8 cellular contexts compared by ENCODE assay signal in genomic region chr20:31572701-31573554, GRCh38. TPM values are rescaled to one million over a fixed set of nuclear protein-coding genes. Genes with fewer than 3 reads are reported as not detected.
DNase-seq lines count a peak whose midpoint lies in the region; ATAC-seq, FAIRE-seq and TF ChIP-seq lines count a peak whose summit lies in the region.

No MANE protein-coding gene starts in this region.

- H3K9me3 ChIP-seq in keratinocyte (ENCODE audit: control insufficient read depth, low read depth, low read length): no peaks in the 10 kb centered on the region

- dilution Hi-C loops in keratinocyte (cut with MboI; ENCODE audit: extremely low pct_ligation_motif_present, low sequenced_read_pairs): no loop called here

- TF ChIP-seq CTCF in keratinocyte (optimal IDR thresholded peaks at IDR 0.05 in 1 of 3, IDR thresholded peaks at IDR 0.05 in 1 of 3, conservative IDR thresholded peaks at IDR 0.05 in 1 of 3; ENCODE audit: extremely low read depth in 1 of 3, insufficient read depth in 2 of 3, low read length in 3 of 3): no peak

- H3K27ac Mint-ChIP-seq in central memory CD8-positive, alpha-beta T cell (ENCODE audit: low read depth): peak overlapping the region; percentile 95

- H3K36me3 Mint-ChIP-seq in central memory CD8-positive, alpha-beta T cell (ENCODE audit: insufficient read depth): peaks cover 12% of the 10 kb centered on the region

- peak overlapping the region; percentile 85 for H3K4me3 Mint-ChIP-seq in central memory CD8-positive, alpha-beta T cell

- peak; percentile 96 for DNase-seq in AG08396 (ENCODE audit: low spot score)
- DNase-seq in NCI-H345 (lab: John Stamatoyannopoulos, UW): peak; percentile 100
- DNase-seq in activated CD4-positive, CD25-positive, alpha-beta regulatory T cell treated with anti-CD3 and anti-CD28 coated beads, Interleukin-2, amount 50 U/mL, for 16 hours (ENCODE audit: low read depth, low spot score): peak; percentile 70
- peak; percentile 53 to 56 for DNase-seq in central memory CD8-positive, alpha-beta T cell (ENCODE audit: low spot score in 2 of 2)
- DNase-seq in keratinocyte (ENCODE audit: low read depth, low spot score): peak; percentile 92
- peak; percentile 76 to 81 (median 80) for DNase-seq in stimulated activated CD4-positive, alpha-beta T cell treated with anti-CD3 and anti-CD28 coated beads, Interleukin-12 subunit alpha, Interleukin-12 subunit beta, amount 100 ng/mL, for 48 hours (ENCODE audit: low read depth in 2 of 3, low spot score in 1 of 3)

- H3K27ac ChIP-seq in keratinocyte (ENCODE audit: control insufficient read depth, insufficient read depth, low read length): peak overlapping the region; percentile 94

- no peaks in the 10 kb centered on the region for H4K20me1 ChIP-seq in keratinocyte (ENCODE audit: control insufficient read depth, extremely low read depth, insufficient read depth, low read length)

- H2AFZ ChIP-seq in keratinocyte (ENCODE audit: control insufficient read depth, low read length): peak overlapping the region; percentile 65

- peaks cover 22% of the 10 kb centered on the region for H3K4me1 ChIP-seq in keratinocyte (ENCODE audit: control insufficient read depth, extremely low read depth, insufficient read depth, low read length)

- H3K9me3 Mint-ChIP-seq in central memory CD8-positive, alpha-beta T cell: no peaks in the 10 kb centered on the region

- H3K9ac ChIP-seq in keratinocyte (ENCODE audit: control insufficient read depth, extremely low read depth, insufficient read depth, low read length): peak overlapping the region; percentile 75

- H3K4me2 ChIP-seq in keratinocyte (ENCODE audit: control insufficient read depth, extremely low read depth, insufficient read depth, low read depth, low read length): peak overlapping the region; percentile 77

- no peaks in the 10 kb centered on the region for H3K27me3 ChIP-seq in keratinocyte (ENCODE audit: control insufficient read depth, extremely low read depth, insufficient read depth, low read length)

- H3K4me1 Mint-ChIP-seq in central memory CD8-positive, alpha-beta T cell: peaks cover 17% of the 10 kb centered on the region

- no peak for FAIRE-seq in keratinocyte (lab: Jason Lieb, UNC)

- no peaks in the 10 kb centered on the region for H3K27me3 Mint-ChIP-seq in central memory CD8-positive, alpha-beta T cell

- H3K4me3 ChIP-seq in keratinocyte (ENCODE audit: control insufficient read depth in 2 of 3, extremely low read depth in 1 of 3, insufficient read depth in 2 of 3, low read depth in 1 of 3, low read length in 3 of 3): peak overlapping the region; percentile 49 to 76 (median 52)

- no peaks in the 10 kb centered on the region for H3K9me1 ChIP-seq in keratinocyte (ENCODE audit: control insufficient read depth, extremely low read depth, insufficient read depth, low read length)

- H3K36me3 ChIP-seq in keratinocyte (ENCODE audit: control insufficient read depth in 2 of 2, extremely low read depth in 1 of 2, insufficient read depth in 2 of 2, low read length in 2 of 2): peaks cover 1 to 7% of the 10 kb centered on the region in 2 experiments

- ATAC-seq in GM19025 (IDR thresholded peaks at IDR 0.05; ENCODE audit: low read depth, unreplicated experiment) (peak; percentile 91), HG03280 (IDR thresholded peaks at IDR 0.05; ENCODE audit: unreplicated experiment) (peak; percentile 83)
- ATAC-seq in central memory CD8-positive, alpha-beta T cell (replicated peaks; ENCODE audit: extremely low read depth, poor library complexity, severe bottlenecking): peak; percentile 94

- H3K79me2 ChIP-seq in keratinocyte (ENCODE audit: control insufficient read depth, insufficient read depth, low read length): no peaks in the 10 kb centered on the region

RNA-seq across cellular contexts. Expression of gene ID1, which starts 32.2 kb away (rescaled TPM):
- polyA plus RNA-seq in keratinocyte: 24.4 to 40.8 TPM (median 33.0 TPM) in 3 replicates
- polyA plus RNA-seq in keratinocyte (2011; ENCODE audit: low read depth): 34.7 TPM
- polyA plus RNA-seq in keratinocyte (2011; cell fraction: cytosol; rRNA removed): 10.6 and 31.2 TPM in 2 replicates
- polyA plus RNA-seq in keratinocyte (2011; cell fraction: nucleus; rRNA removed): 42.7 and 42.9 TPM in 2 replicates
- polyA plus RNA-seq in keratinocyte (2012; ENCODE audit: low replicate concordance): 28.1 and 65.4 TPM in 2 replicates
- polyA minus RNA-seq in keratinocyte: 8.9 to 12.6 TPM (median 9.4 TPM) in 3 replicates
- 68.7 TPM for polyA minus RNA-seq in keratinocyte (2011; cell fraction: cytosol; rRNA and poly(A)+ RNA removed)
- 23.6 and 35.0 TPM in 2 replicates for polyA minus RNA-seq in keratinocyte (2011; cell fraction: nucleus; rRNA and poly(A)+ RNA removed)

RNA-seq across cellular contexts. Expression of gene HM13, which starts 58.7 kb away (rescaled TPM):
- polyA plus RNA-seq in keratinocyte: 127 to 175 TPM (median 151 TPM) in 3 replicates
- polyA plus RNA-seq in keratinocyte (2011; ENCODE audit: low read depth): 34.0 TPM
- polyA plus RNA-seq in keratinocyte (2011; cell fraction: cytosol; rRNA removed): 104 and 122 TPM in 2 replicates
- 200 and 213 TPM in 2 replicates for polyA plus RNA-seq in keratinocyte (2011; cell fraction: nucleus; rRNA removed)
- polyA plus RNA-seq in keratinocyte (2012; ENCODE audit: low replicate concordance): 96.2 and 142 TPM in 2 replicates
- polyA minus RNA-seq in keratinocyte: 97.9 to 155 TPM (median 134 TPM) in 3 replicates
- polyA minus RNA-seq in keratinocyte (2011; cell fraction: cytosol; rRNA and poly(A)+ RNA removed): 158 TPM
- polyA minus RNA-seq in keratinocyte (2011; cell fraction: nucleus; rRNA and poly(A)+ RNA removed): 124 and 148 TPM in 2 replicates

Comparison
In these comparisons a context has a peak if more than half of its experiments do, and no peak if none do; other contexts are left out.
1. Peak in every context shown above with its lines: DNase-seq, ATAC-seq, H3K4me3 ChIP-seq and H3K27ac ChIP-seq.